In the genomic region with DNA sequence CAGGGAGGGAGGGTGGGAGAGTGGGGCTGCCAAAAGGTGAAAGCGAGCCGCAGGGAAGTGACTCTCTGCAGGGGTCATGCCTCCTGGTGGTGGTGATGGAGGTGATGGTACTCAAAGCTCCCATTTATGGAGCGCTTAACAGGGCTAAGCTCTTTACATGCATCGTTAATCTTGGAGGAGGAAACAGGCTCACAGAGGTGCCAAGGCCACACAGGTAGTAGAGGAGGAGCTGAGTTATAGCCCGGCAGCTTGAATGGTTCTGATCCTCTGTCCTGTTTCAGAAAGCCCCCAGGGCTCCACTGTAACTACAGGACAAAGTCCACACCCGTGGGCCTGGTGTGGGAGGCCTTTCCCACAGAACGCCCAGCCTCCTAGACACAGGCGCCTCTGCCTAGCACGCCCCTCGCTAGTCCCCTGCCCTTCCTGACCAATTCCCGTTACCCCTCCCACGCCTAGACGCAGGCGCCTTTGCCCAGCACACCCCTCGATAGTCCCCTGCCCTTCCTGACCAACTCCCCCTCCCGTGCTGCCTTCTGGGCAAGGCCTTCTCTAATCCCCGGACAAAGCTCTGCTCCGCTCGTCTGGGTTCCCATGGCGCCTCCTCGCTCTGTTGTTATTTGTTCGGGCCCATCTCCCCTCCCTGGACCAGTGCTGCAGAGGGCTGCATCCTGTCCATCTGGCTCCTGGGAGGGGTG, we compare ENCODE assay signal across 8 cellular contexts. TPM values are rescaled to one million over a fixed set of nuclear protein-coding genes. Genes with fewer than 3 reads are reported as not detected.
A peak's percentile ranks its signal among the peaks of the same experiment; 100 is the strongest.
DNase-seq lines count a peak whose midpoint lies in the region; TF ChIP-seq lines count a peak whose summit lies in the region.

No MANE protein-coding gene starts in this region.

- no peak overlapping the region for H3K4me3 Mint-ChIP-seq in osteocyte (ENCODE audit: unreplicated experiment)
- no peak overlapping the region for H3K4me3 Mint-ChIP-seq in activated T-helper 1 cell treated with anti-CD3 and anti-CD28 coated beads, Interleukin-12 subunit alpha, Interleukin-12 subunit beta, Interleukin-2, Interleukin-4 antibody, amounts not matched to agents 30 ng/mL and 10 ng/mL and 1 ng/mL, durations not matched to agents 14 hours and 24 hours and 36 hours

- no peak for TF ChIP-seq CTCF in osteocyte (IDR thresholded peaks at IDR 0.05)

- peak; percentile 55 for DNase-seq in G401 (ENCODE audit: low spot score)
- peak; percentile 68 for DNase-seq in NCI-H2107 (lab: John Stamatoyannopoulos, UW)
- DNase-seq in osteocyte (ENCODE audit: extremely low spot score, unreplicated experiment): no peak
- DNase-seq in activated T-helper 1 cell treated with anti-CD3 and anti-CD28 coated beads, Interleukin-12 subunit alpha, Interleukin-12 subunit beta, Interleukin-2, Interleukin-4 antibody, amounts not matched to agents 30 ng/mL and 10 ng/mL and 1 ng/mL, durations not matched to agents 14 hours and 24 hours and 36 hours (ENCODE audit: low spot score): no peak
- DNase-seq in NK-92 (lab: John Stamatoyannopoulos, UW; ENCODE audit: unreplicated experiment): no peak
- no peak for DNase-seq in NCI-H774 (lab: John Stamatoyannopoulos, UW)
- DNase-seq in SK-N-DZ (ENCODE audit: low spot score): no peak

- H3K27me3 ChIP-seq in duodenal mucosa (ENCODE audit: control insufficient read depth in 1 of 2, insufficient read depth in 2 of 2, low read length in 2 of 2): no peaks in the 10 kb centered on the region

- H3K4me1 ChIP-seq in duodenal mucosa (ENCODE audit: control insufficient read depth in 1 of 2, insufficient read depth in 2 of 2, low read length in 2 of 2): peaks cover 67 to 68% of the 10 kb centered on the region in 2 donors

- no peaks in the 10 kb centered on the region for H3K9me3 ChIP-seq in duodenal mucosa (ENCODE audit: control insufficient read depth in 1 of 2, low read length in 2 of 2)

- H3K4me3 ChIP-seq in duodenal mucosa (ENCODE audit: low read depth in 1 of 2, low read length in 2 of 2): peak overlapping the region in 1 of 2 donors; percentile 15

- H3K27ac ChIP-seq in duodenal mucosa (ENCODE audit: low read depth, low read length): no peak overlapping the region

- in situ Hi-C loops in G401 (cut with HindIII; ENCODE audit: low sequenced_read_pairs): no loop called here

- no peaks in the 10 kb centered on the region for H3K27me3 Mint-ChIP-seq in osteocyte (ENCODE audit: unreplicated experiment)
- H3K27me3 Mint-ChIP-seq in activated T-helper 1 cell treated with anti-CD3 and anti-CD28 coated beads, Interleukin-12 subunit alpha, Interleukin-12 subunit beta, Interleukin-2, Interleukin-4 antibody, amounts not matched to agents 30 ng/mL and 10 ng/mL and 1 ng/mL, durations not matched to agents 14 hours and 24 hours and 36 hours (ENCODE audit: insufficient read depth): no peaks in the 10 kb centered on the region

- no peaks in the 10 kb centered on the region for H3K36me3 ChIP-seq in duodenal mucosa (ENCODE audit: control insufficient read depth in 1 of 2, insufficient read depth in 2 of 2, low read length in 2 of 2)

- peak overlapping the region; percentile 7 to 29 for H3K9ac ChIP-seq in duodenal mucosa (ENCODE audit: low read depth in 1 of 2, low read length in 2 of 2)

- H3K36me3 Mint-ChIP-seq in osteocyte (ENCODE audit: unreplicated experiment): no peaks in the 10 kb centered on the region
- H3K36me3 Mint-ChIP-seq in activated T-helper 1 cell treated with anti-CD3 and anti-CD28 coated beads, Interleukin-12 subunit alpha, Interleukin-12 subunit beta, Interleukin-2, Interleukin-4 antibody, amounts not matched to agents 30 ng/mL and 10 ng/mL and 1 ng/mL, durations not matched to agents 14 hours and 24 hours and 36 hours (ENCODE audit: low read depth): no peaks in the 10 kb centered on the region

- intact Hi-C loops in activated T-helper 1 cell treated with anti-CD3 and anti-CD28 coated beads, Interleukin-12 subunit alpha, Interleukin-12 subunit beta, Interleukin-2, Interleukin-4 antibody, amounts not matched to agents 30 ng/mL and 10 ng/mL and 1 ng/mL, durations not matched to agents 14 hours and 24 hours and 36 hours (cut with micrococcal nuclease): no loop called here

- no peaks in the 10 kb centered on the region for H3K9me3 Mint-ChIP-seq in osteocyte (ENCODE audit: unreplicated experiment)
- H3K9me3 Mint-ChIP-seq in activated T-helper 1 cell treated with anti-CD3 and anti-CD28 coated beads, Interleukin-12 subunit alpha, Interleukin-12 subunit beta, Interleukin-2, Interleukin-4 antibody, amounts not matched to agents 30 ng/mL and 10 ng/mL and 1 ng/mL, durations not matched to agents 14 hours and 24 hours and 36 hours: no peaks in the 10 kb centered on the region

- H3K4me1 Mint-ChIP-seq in osteocyte (ENCODE audit: unreplicated experiment): peaks cover 40% of the 10 kb centered on the region
- H3K4me1 Mint-ChIP-seq in activated T-helper 1 cell treated with anti-CD3 and anti-CD28 coated beads, Interleukin-12 subunit alpha, Interleukin-12 subunit beta, Interleukin-2, Interleukin-4 antibody, amounts not matched to agents 30 ng/mL and 10 ng/mL and 1 ng/mL, durations not matched to agents 14 hours and 24 hours and 36 hours (ENCODE audit: low read depth): peaks cover 20% of the 10 kb centered on the region

- H3K27ac Mint-ChIP-seq in osteocyte (ENCODE audit: unreplicated experiment): peak overlapping the region; percentile 4
- H3K27ac Mint-ChIP-seq in activated T-helper 1 cell treated with anti-CD3 and anti-CD28 coated beads, Interleukin-12 subunit alpha, Interleukin-12 subunit beta, Interleukin-2, Interleukin-4 antibody, amounts not matched to agents 30 ng/mL and 10 ng/mL and 1 ng/mL, durations not matched to agents 14 hours and 24 hours and 36 hours: no peak overlapping the region

RNA-seq across cellular contexts. Expression of a gene that starts 10.8 kb away (rescaled TPM):
- total RNA-seq in G401 (2014; rRNA removed; shearing (Covaris generic)): 28.6 and 42.6 TPM in 2 replicates
- 34.8 and 35.4 TPM in 2 replicates for total RNA-seq in osteocyte
- 20.4 and 20.5 TPM in 2 replicates for total RNA-seq in activated T-helper 1 cell treated with anti-CD3 and anti-CD28 coated beads, Interleukin-12 subunit alpha, Interleukin-12 subunit beta, Interleukin-2, Interleukin-4 antibody, amounts not matched to agents 30 ng/mL and 10 ng/mL and 1 ng/mL, durations not matched to agents 14 hours and 24 hours and 36 hours
- 22.6 and 24.6 TPM in 2 replicates for polyA plus RNA-seq in SK-N-DZ (2014; cell fraction: cytosol; rRNA removed)
- 87.5 and 92.9 TPM in 2 replicates for polyA plus RNA-seq in SK-N-DZ (2014; cell fraction: nucleus; rRNA removed)

RNA-seq across cellular contexts. Expression of a gene that starts 24.7 kb away (rescaled TPM):
- 93.1 and 100 TPM in 2 replicates for total RNA-seq in G401 (2014; rRNA removed; shearing (Covaris generic))
- 19.3 and 25.8 TPM in 2 replicates for total RNA-seq in osteocyte
- 46.8 and 53.6 TPM in 2 replicates for total RNA-seq in activated T-helper 1 cell treated with anti-CD3 and anti-CD28 coated beads, Interleukin-12 subunit alpha, Interleukin-12 subunit beta, Interleukin-2, Interleukin-4 antibody, amounts not matched to agents 30 ng/mL and 10 ng/mL and 1 ng/mL, durations not matched to agents 14 hours and 24 hours and 36 hours
- 38.4 and 53.2 TPM in 2 replicates for polyA plus RNA-seq in SK-N-DZ (2014; cell fraction: cytosol; rRNA removed)
- polyA plus RNA-seq in SK-N-DZ (2014; cell fraction: nucleus; rRNA removed): 35.6 and 41.8 TPM in 2 replicates

RNA-seq across cellular contexts. Expression of a gene that starts 27.5 kb away (rescaled TPM):
- not detected in 2 replicates for total RNA-seq in G401 (2014; rRNA removed; shearing (Covaris generic))
- total RNA-seq in osteocyte: 0.68 and 0.70 TPM in 2 replicates
- total RNA-seq in activated T-helper 1 cell treated with anti-CD3 and anti-CD28 coated beads, Interleukin-12 subunit alpha, Interleukin-12 subunit beta, Interleukin-2, Interleukin-4 antibody, amounts not matched to agents 30 ng/mL and 10 ng/mL and 1 ng/mL, durations not matched to agents 14 hours and 24 hours and 36 hours: 4.3 and 4.7 TPM in 2 replicates
- 0.08 and 1.2 TPM in 2 replicates for polyA plus RNA-seq in SK-N-DZ (2014; cell fraction: cytosol; rRNA removed)
- polyA plus RNA-seq in SK-N-DZ (2014; cell fraction: nucleus; rRNA removed): 1.1 and 1.8 TPM in 2 replicates

RNA-seq across cellular contexts. Expression of a gene that starts 57.0 kb away (rescaled TPM):
- total RNA-seq in G401 (2014; rRNA removed; shearing (Covaris generic)): 0.31 TPM in 1 of 2 replicates, not detected in the other
- 0.18 and 0.35 TPM in 2 replicates for total RNA-seq in osteocyte
- 0.16 and 0.20 TPM in 2 replicates for total RNA-seq in activated T-helper 1 cell treated with anti-CD3 and anti-CD28 coated beads, Interleukin-12 subunit alpha, Interleukin-12 subunit beta, Interleukin-2, Interleukin-4 antibody, amounts not matched to agents 30 ng/mL and 10 ng/mL and 1 ng/mL, durations not matched to agents 14 hours and 24 hours and 36 hours
- 0.09 TPM in 1 of 2 replicates, not detected in the other for polyA plus RNA-seq in SK-N-DZ (2014; cell fraction: cytosol; rRNA removed)
- 0.71 and 0.88 TPM in 2 replicates for polyA plus RNA-seq in SK-N-DZ (2014; cell fraction: nucleus; rRNA removed)

Comparison
In these comparisons a context has a peak if more than half of its experiments do, and no peak if none do; other contexts are left out.
1. DNase-seq: peak in G401 (single experiment) and NCI-H2107 (single experiment); none in osteocyte (single experiment), activated T-helper 1 cell treated with anti-CD3 and anti-CD28 coated beads, Interleukin-12 subunit alpha, Interleukin-12 subunit beta, Interleukin-2, Interleukin-4 antibody, amounts not matched to agents 30 ng/mL and 10 ng/mL and 1 ng/mL, durations not matched to agents 14 hours and 24 hours and 36 hours (single experiment), NK-92 (single experiment), NCI-H774 (single experiment) and SK-N-DZ (single experiment).